In the genomic region with DNA sequence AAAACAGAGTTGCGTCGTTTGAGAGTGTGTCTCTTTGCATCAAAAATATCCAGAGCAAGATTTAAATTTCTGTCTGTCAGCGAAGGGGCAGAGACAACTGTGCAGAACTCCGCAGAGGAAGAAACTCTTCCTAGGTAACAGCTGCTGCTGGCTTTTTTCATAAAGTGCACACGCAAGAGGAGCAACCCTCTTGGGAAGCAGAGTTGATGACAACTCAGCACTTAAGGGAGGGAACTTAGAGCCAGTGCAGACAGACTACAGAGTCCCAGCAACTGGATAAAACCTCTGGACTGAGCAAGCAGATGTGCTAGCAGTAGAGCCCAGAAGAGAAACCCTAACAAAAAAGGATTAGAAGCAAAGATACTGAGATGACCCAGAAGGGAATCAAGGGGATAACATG, we compare ENCODE assay signal across 2 cellular contexts.
TF ChIP-seq lines count a peak whose summit lies in the region.

No MANE protein-coding gene starts in this region.

TF ChIP-seq in GM23338, 12 proteins besides CTCF, POLR2A, EP300 and RAD21:
- TF ChIP-seq REST (IDR thresholded peaks at IDR 0.05; ENCODE audit: unreplicated experiment) = no peak
- TF ChIP-seq ZNF331 (CRISPR knock-in tag; IDR thresholded peaks at IDR 0.05; ENCODE audit: low read depth) = no peak
- no peak for TF ChIP-seq JUNB (IDR thresholded peaks at IDR 0.05; ENCODE audit: unreplicated experiment)
- TF ChIP-seq CREB1 (CRISPR knock-in tag; IDR thresholded peaks at IDR 0.05; ENCODE audit: low read depth) = no peak

TF ChIP-seq in H1, 55 proteins besides CTCF, POLR2A, EP300 and RAD21:
- no peak for TF ChIP-seq CHD7 (IDR thresholded peaks at IDR 0.05; ENCODE audit: insufficient replicate concordance, low read length)
- no peak for TF ChIP-seq SIRT6 (IDR thresholded peaks at IDR 0.05; ENCODE audit: low read length)
- no peak for TF ChIP-seq POLR2AphosphoS5 (IDR thresholded peaks at IDR 0.05; ENCODE audit: low read depth, low read length)
- no peak for TF ChIP-seq SIN3A (conservative IDR thresholded peaks at IDR 0.05 in 1 of 2, IDR thresholded peaks at IDR 0.05 in 1 of 2; ENCODE audit: low read depth in 1 of 2, low read length in 2 of 2)
- no peak for TF ChIP-seq FOSL1 (IDR thresholded peaks at IDR 0.05; ENCODE audit: insufficient read depth, low read depth, low read length)
- no peak for TF ChIP-seq BRCA1 (IDR thresholded peaks at IDR 0.05; ENCODE audit: low read depth, low read length)
- TF ChIP-seq KDM5A (IDR thresholded peaks at IDR 0.05; ENCODE audit: low read length) = no peak
- no peak for TF ChIP-seq HDAC6 (IDR thresholded peaks at IDR 0.05; ENCODE audit: low read depth, low read length)
- TF ChIP-seq RFX5 (IDR thresholded peaks at IDR 0.05; ENCODE audit: borderline replicate concordance, low read depth, low read length) = no peak
- TF ChIP-seq SP4 (IDR thresholded peaks at IDR 0.05; ENCODE audit: low read length) = no peak
- no peak for TF ChIP-seq NRF1 (IDR thresholded peaks at IDR 0.05; ENCODE audit: low read depth, low read length)
- TF ChIP-seq ZNF274 (IDR thresholded peaks at IDR 0.05; ENCODE audit: borderline replicate concordance, extremely low read depth, low read length) = no peak
